In the genomic region with DNA sequence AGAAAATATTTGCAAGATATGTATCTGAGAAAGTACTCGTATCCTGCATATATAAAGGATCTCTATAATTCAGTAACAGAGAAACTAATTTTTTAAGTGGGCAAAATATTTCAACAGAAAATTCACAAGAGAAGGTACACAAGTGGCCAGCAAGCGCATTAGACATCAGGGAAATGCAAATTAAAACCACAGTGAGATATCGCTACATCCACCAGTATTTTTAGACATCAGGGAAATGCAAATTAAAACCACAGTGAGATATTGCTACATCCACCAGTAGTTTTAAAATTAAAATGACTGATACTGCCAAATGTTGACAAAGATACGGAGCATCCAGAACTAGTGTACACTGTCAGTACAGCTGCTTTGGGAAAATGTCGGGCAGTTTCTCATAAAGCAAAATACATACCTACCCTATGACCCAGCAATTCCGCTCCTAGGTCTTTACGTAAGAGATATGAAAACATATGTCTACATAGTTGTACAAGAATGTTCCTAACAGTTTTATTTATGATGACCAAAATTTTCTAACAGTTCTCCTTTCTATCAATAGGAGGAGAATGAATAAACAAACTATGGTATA, we compare ENCODE assay signal across 18 cellular contexts. TPM values are rescaled to one million over a fixed set of nuclear protein-coding genes. Genes with fewer than 3 reads are reported as not detected.
DNase-seq lines count a peak whose midpoint lies in the region; ATAC-seq and TF ChIP-seq lines count a peak whose summit lies in the region.
"Had no signal": no experiment of that assay in that cellular context is flagged by ENCODE, and none has a peak within 500 bp of the region (broad histone marks: within the 10 kb centered on the region; RNA-seq: fewer than 3 reads in every experiment).

No MANE protein-coding gene starts in this region.

- peak overlapping the region; percentile 64 for H3K4me3 Mint-ChIP-seq in activated CD4-positive, alpha-beta memory T cell treated with anti-CD3 and anti-CD28 coated beads, Interleukin-2, amount 10 ng/mL, durations not matched to agents 7 days and 5 days
- H3K4me3 Mint-ChIP-seq in activated CD4-positive, alpha-beta memory T cell treated with anti-CD3 and anti-CD28 coated beads for 36 hours, result no peak overlapping the region
- peak overlapping the region; percentile 59 for H3K4me3 Mint-ChIP-seq in activated naive CD8-positive, alpha-beta T cell treated with anti-CD3 and anti-CD28 coated beads, Interleukin-2, amount 50 U/mL, for 24 hours
- peak overlapping the region; percentile 73 for H3K4me3 Mint-ChIP-seq in nephron progenitor cell

- CTCF ChIA-PET in activated CD4-positive, alpha-beta memory T cell treated with anti-CD3 and anti-CD28 coated beads, Interleukin-2, amount 10 ng/mL, durations not matched to agents 7 days and 5 days (lab: Charles Lee), result interaction anchor here (0.9 to 1.4 kb wide), 2 partner anchors 86 to 120 kb away, joined by 3 to 9 read pairs; no protein-coding TSS in a partner anchor
- CTCF ChIA-PET in activated CD4-positive, alpha-beta memory T cell treated with anti-CD3 and anti-CD28 coated beads for 36 hours (lab: Charles Lee), result interaction anchor here (0.8 to 1.6 kb wide), 3 partner anchors 11 to 197 kb away, joined by 3 to 4 read pairs (median 3); a partner anchor contains a TSS

- peaks cover 26% of the 10 kb centered on the region for H3K4me1 Mint-ChIP-seq in activated CD4-positive, alpha-beta memory T cell treated with anti-CD3 and anti-CD28 coated beads, Interleukin-2, amount 10 ng/mL, durations not matched to agents 7 days and 5 days
- H3K4me1 Mint-ChIP-seq in activated CD4-positive, alpha-beta memory T cell treated with anti-CD3 and anti-CD28 coated beads for 36 hours (ENCODE audit: low read depth), result peaks cover 19% of the 10 kb centered on the region
- H3K4me1 Mint-ChIP-seq in activated naive CD8-positive, alpha-beta T cell treated with anti-CD3 and anti-CD28 coated beads, Interleukin-2, amount 50 U/mL, for 24 hours, result peaks cover 21% of the 10 kb centered on the region
- H3K4me1 Mint-ChIP-seq in nephron progenitor cell, result peaks cover 24% of the 10 kb centered on the region

- peaks cover 70% of the 10 kb centered on the region for H3K27me3 Mint-ChIP-seq in activated CD4-positive, alpha-beta memory T cell treated with anti-CD3 and anti-CD28 coated beads, Interleukin-2, amount 10 ng/mL, durations not matched to agents 7 days and 5 days
- H3K27me3 Mint-ChIP-seq in activated CD4-positive, alpha-beta memory T cell treated with anti-CD3 and anti-CD28 coated beads for 36 hours, result peaks cover 59% of the 10 kb centered on the region
- H3K27me3 Mint-ChIP-seq in activated naive CD8-positive, alpha-beta T cell treated with anti-CD3 and anti-CD28 coated beads, Interleukin-2, amount 50 U/mL, for 24 hours, result peaks cover 66% of the 10 kb centered on the region
- H3K27me3 Mint-ChIP-seq in nephron progenitor cell (ENCODE audit: low read depth, poor library complexity), result peaks cover 97% of the 10 kb centered on the region

- intact Hi-C loops in activated CD4-positive, alpha-beta memory T cell treated with anti-CD3 and anti-CD28 coated beads for 36 hours (cut with micrococcal nuclease), result no loop called here

- no peak for TF ChIP-seq CTCF in nephron progenitor cell (IDR thresholded peaks at IDR 0.05)

- POLR2A ChIA-PET in activated CD4-positive, alpha-beta memory T cell treated with anti-CD3 and anti-CD28 coated beads, Interleukin-2, amount 10 ng/mL, durations not matched to agents 7 days and 5 days (lab: Charles Lee), result no interaction called here
- POLR2A ChIA-PET in activated CD4-positive, alpha-beta memory T cell treated with anti-CD3 and anti-CD28 coated beads for 36 hours (lab: Charles Lee), result no interaction called here

- ATAC-seq in activated naive CD8-positive, alpha-beta T cell treated with anti-CD3 and anti-CD28 coated beads, Interleukin-2, amount 50 U/mL, for 24 hours, result no peak
- ATAC-seq in GM19395 (IDR thresholded peaks at IDR 0.05; ENCODE audit: unreplicated experiment), result no peak

- H3K9me3 Mint-ChIP-seq in activated CD4-positive, alpha-beta memory T cell treated with anti-CD3 and anti-CD28 coated beads, Interleukin-2, amount 10 ng/mL, durations not matched to agents 7 days and 5 days, result no peaks in the 10 kb centered on the region
- no peaks in the 10 kb centered on the region for H3K9me3 Mint-ChIP-seq in activated CD4-positive, alpha-beta memory T cell treated with anti-CD3 and anti-CD28 coated beads for 36 hours
- H3K9me3 Mint-ChIP-seq in activated naive CD8-positive, alpha-beta T cell treated with anti-CD3 and anti-CD28 coated beads, Interleukin-2, amount 50 U/mL, for 24 hours, result no peaks in the 10 kb centered on the region
- H3K9me3 Mint-ChIP-seq in nephron progenitor cell, result peaks cover 19% of the 10 kb centered on the region
- H3K9me3 Mint-ChIP-seq: activated naive CD4-positive, alpha-beta T cell treated with anti-CD3 and anti-CD28 coated beads for 36 hours had no signal

- DNase-seq in activated CD4-positive, alpha-beta memory T cell treated with anti-CD3 and anti-CD28 coated beads, Interleukin-2, amount 10 ng/mL, durations not matched to agents 7 days and 5 days, result no peak
- DNase-seq in activated CD4-positive, alpha-beta memory T cell treated with anti-CD3 and anti-CD28 coated beads for 36 hours, result no peak
- DNase-seq in MV-4-11 (lab: John Stamatoyannopoulos, UW) (peak; percentile 50), nephron progenitor cell (no peak), SIG-M5 treated with dmso at 0.1 percent for 504 hours (lab: John Stamatoyannopoulos, UW; ENCODE audit: unreplicated experiment) (no peak)
- DNase-seq in activated naive CD8-positive, alpha-beta T cell treated with anti-CD3 and anti-CD28 coated beads, Interleukin-2, amount 50 U/mL, for 24 hours, result no peak
- no peak for DNase-seq in stimulated activated naive CD4-positive, alpha-beta T cell treated with Interleukin-2 at 50 U/mL for 16 hours (lab: John Stamatoyannopoulos, UW)
- DNase-seq: activated B cell treated with CpG ODN at 0.5 μM for 24 hours; activated naive CD4-positive, alpha-beta T cell treated with anti-CD3 and anti-CD28 coated beads for 36 hours; GDM1; hippocampal formation; Kasumi-1; NCI-H1694 treated with DMSO at 0.1 percent for 48 hours; NCI-H510A treated with DMSO at 0.1 percent for 48 hours; posterior cingulate gyrus; RPMI8226; stimulated activated naive CD4-positive, alpha-beta T cell had no signal

- peaks cover 2% of the 10 kb centered on the region for H3K36me3 Mint-ChIP-seq in activated CD4-positive, alpha-beta memory T cell treated with anti-CD3 and anti-CD28 coated beads, Interleukin-2, amount 10 ng/mL, durations not matched to agents 7 days and 5 days (ENCODE audit: low read depth)
- no peaks in the 10 kb centered on the region for H3K36me3 Mint-ChIP-seq in activated CD4-positive, alpha-beta memory T cell treated with anti-CD3 and anti-CD28 coated beads for 36 hours
- no peaks in the 10 kb centered on the region for H3K36me3 Mint-ChIP-seq in activated naive CD8-positive, alpha-beta T cell treated with anti-CD3 and anti-CD28 coated beads, Interleukin-2, amount 50 U/mL, for 24 hours (ENCODE audit: low read depth)
- no peaks in the 10 kb centered on the region for H3K36me3 Mint-ChIP-seq in nephron progenitor cell (ENCODE audit: low read depth)

- no peak overlapping the region for H3K27ac Mint-ChIP-seq in activated CD4-positive, alpha-beta memory T cell treated with anti-CD3 and anti-CD28 coated beads, Interleukin-2, amount 10 ng/mL, durations not matched to agents 7 days and 5 days
- no peak overlapping the region for H3K27ac Mint-ChIP-seq in activated CD4-positive, alpha-beta memory T cell treated with anti-CD3 and anti-CD28 coated beads for 36 hours
- H3K27ac Mint-ChIP-seq in activated naive CD8-positive, alpha-beta T cell treated with anti-CD3 and anti-CD28 coated beads, Interleukin-2, amount 50 U/mL, for 24 hours, result no peak overlapping the region
- no peak overlapping the region for H3K27ac Mint-ChIP-seq in nephron progenitor cell
- H3K27ac Mint-ChIP-seq: activated B cell treated with CpG ODN at 0.5 μM for 24 hours; activated naive CD4-positive, alpha-beta T cell treated with anti-CD3 and anti-CD28 coated beads for 36 hours had no signal

RNA-seq across cellular contexts. Expression of a gene that starts 2.8 kb away (rescaled TPM):
- under 1 TPM; 0.18 to 0.28 TPM for total RNA-seq in activated CD4-positive, alpha-beta memory T cell treated with anti-CD3 and anti-CD28 coated beads, Interleukin-2, amount 10 ng/mL, durations not matched to agents 7 days and 5 days
- not detected for total RNA-seq in activated CD4-positive, alpha-beta memory T cell treated with anti-CD3 and anti-CD28 coated beads for 36 hours
- total RNA-seq: activated B cell treated with CpG ODN at 0.5 μM for 24 hours; activated naive CD4-positive, alpha-beta T cell treated with anti-CD3 and anti-CD28 coated beads for 36 hours had no signal
